In genomic region chrX:107628662-107629532, GRCh38 we compare ENCODE assay signal across 8 cellular contexts. TPM values are rescaled to one million over a fixed set of nuclear protein-coding genes. Genes with fewer than 3 reads are reported as not detected.
DNase-seq lines count a peak whose midpoint lies in the region; ATAC-seq, FAIRE-seq and TF ChIP-seq lines count a peak whose summit lies in the region.

No MANE protein-coding gene starts in this region.

- H3F3A ChIP-seq in Loucy (ENCODE audit: low read depth), result no peaks in the 10 kb centered on the region

- peak; percentile 9 for FAIRE-seq in keratinocyte (lab: Jason Lieb, UNC)

- H3K9me3 ChIP-seq in Loucy (ENCODE audit: insufficient read depth, low read depth, low read length) (no peaks in the 10 kb centered on the region), breast epithelium (no peaks in the 10 kb centered on the region), keratinocyte (ENCODE audit: control insufficient read depth, low read depth, low read length) (no peaks in the 10 kb centered on the region)

- H3K27me3 Mint-ChIP-seq in T-helper 2 cell treated with Interferon-gamma antibody and Interleukin-4, amounts not matched to agents 5 μg/mL and 100 μg/mL, for 36 hours (ENCODE audit: low read depth), result no peaks in the 10 kb centered on the region

- no peaks in the 10 kb centered on the region for H3K36me3 ChIP-seq in Loucy (ENCODE audit: insufficient read depth, low read length)
- H3K36me3 ChIP-seq in breast epithelium, result no peaks in the 10 kb centered on the region
- no peaks in the 10 kb centered on the region for H3K36me3 ChIP-seq in keratinocyte (ENCODE audit: control insufficient read depth in 2 of 2, extremely low read depth in 1 of 2, insufficient read depth in 2 of 2, low read length in 2 of 2)

- dilution Hi-C loops in keratinocyte (cut with MboI; ENCODE audit: extremely low pct_ligation_motif_present, low sequenced_read_pairs), result no loop called here

- peak; percentile 35 for ATAC-seq in GM21825 (IDR thresholded peaks at IDR 0.05; ENCODE audit: unreplicated experiment)

- H3K36me3 Mint-ChIP-seq in T-helper 2 cell treated with Interferon-gamma antibody and Interleukin-4, amounts not matched to agents 5 μg/mL and 100 μg/mL, for 36 hours (ENCODE audit: low read depth), result no peaks in the 10 kb centered on the region

- intact Hi-C loops in breast epithelium (cut with DNase I; ENCODE audit: low total_unique reads), result no loop called here

- H3K79me2 ChIP-seq in Loucy (ENCODE audit: insufficient read depth, low read length) (peaks cover 47% of the 10 kb centered on the region), keratinocyte (ENCODE audit: control insufficient read depth, insufficient read depth, low read length) (peaks cover 26% of the 10 kb centered on the region)

- no peaks in the 10 kb centered on the region for H3K27me3 ChIP-seq in Loucy (ENCODE audit: insufficient read depth, low read length, poor library complexity, severe bottlenecking)
- peaks cover 0 to 19% of the 10 kb centered on the region in 2 donors for H3K27me3 ChIP-seq in breast epithelium
- no peaks in the 10 kb centered on the region for H3K27me3 ChIP-seq in keratinocyte (ENCODE audit: control insufficient read depth, extremely low read depth, insufficient read depth, low read length)

- peak overlapping the region; percentile 98 for H3K4me2 ChIP-seq in Loucy (ENCODE audit: low read depth, low read length, poor library complexity, severe bottlenecking)
- H3K4me2 ChIP-seq in keratinocyte (ENCODE audit: control insufficient read depth, extremely low read depth, insufficient read depth, low read depth, low read length), result peak overlapping the region; percentile 69

- H3K9me1 ChIP-seq in keratinocyte (ENCODE audit: control insufficient read depth, extremely low read depth, insufficient read depth, low read length), result no peaks in the 10 kb centered on the region

- H3K27ac Mint-ChIP-seq in T-helper 2 cell treated with Interferon-gamma antibody and Interleukin-4, amounts not matched to agents 5 μg/mL and 100 μg/mL, for 36 hours, result peak overlapping the region; percentile 93

- H3K4me3 Mint-ChIP-seq in T-helper 2 cell treated with Interferon-gamma antibody and Interleukin-4, amounts not matched to agents 5 μg/mL and 100 μg/mL, for 36 hours, result peak overlapping the region; percentile 90

- peaks cover 17% of the 10 kb centered on the region for H3K4me1 ChIP-seq in Loucy (ENCODE audit: insufficient read depth, low read length, poor library complexity, severe bottlenecking)
- H3K4me1 ChIP-seq in breast epithelium, result no peaks in the 10 kb centered on the region
- peaks cover 6% of the 10 kb centered on the region for H3K4me1 ChIP-seq in keratinocyte (ENCODE audit: control insufficient read depth, extremely low read depth, insufficient read depth, low read length)

- H3K9ac ChIP-seq in Loucy (ENCODE audit: low read depth, low read length, poor library complexity, severe bottlenecking), result peak overlapping the region; percentile 92
- peak overlapping the region; percentile 61 for H3K9ac ChIP-seq in keratinocyte (ENCODE audit: control insufficient read depth, extremely low read depth, insufficient read depth, low read length)

- H3K9me2 ChIP-seq in Loucy (replicated peaks; ENCODE audit: low read depth, low read length), result no peaks in the 10 kb centered on the region

- TF ChIP-seq POLR2A in breast epithelium (IDR thresholded peaks at IDR 0.05), result no peak

- H3K4me3 ChIP-seq in GM08714 (ENCODE audit: low read length) (peak overlapping the region; percentile 68), Loucy (ENCODE audit: low read length, poor library complexity, severe bottlenecking) (peak overlapping the region; percentile 93), breast epithelium (peak overlapping the region; percentile 60 to 79 (median 62)), keratinocyte (ENCODE audit: control insufficient read depth in 2 of 3, extremely low read depth in 1 of 3, insufficient read depth in 2 of 3, low read depth in 1 of 3, low read length in 3 of 3) (peak overlapping the region; percentile 50 to 84 (median 66))

- H2AFZ ChIP-seq in Loucy (ENCODE audit: low read length), result peak overlapping the region; percentile 60; the same call in 1 of the 2 replicates
- H2AFZ ChIP-seq in keratinocyte (ENCODE audit: control insufficient read depth, low read length), result peak overlapping the region; percentile 79

- H4K20me1 ChIP-seq in Loucy (ENCODE audit: insufficient read depth, low read length, poor library complexity, severe bottlenecking) (peaks cover 13% of the 10 kb centered on the region), keratinocyte (ENCODE audit: control insufficient read depth, extremely low read depth, insufficient read depth, low read length) (no peaks in the 10 kb centered on the region)

- H3K9me3 Mint-ChIP-seq in T-helper 2 cell treated with Interferon-gamma antibody and Interleukin-4, amounts not matched to agents 5 μg/mL and 100 μg/mL, for 36 hours, result no peaks in the 10 kb centered on the region

- H3K27ac ChIP-seq in breast epithelium, result peak overlapping the region; percentile 66 to 89
- H3K27ac ChIP-seq in keratinocyte (ENCODE audit: control insufficient read depth, insufficient read depth, low read length), result peak overlapping the region; percentile 68

- TF ChIP-seq CTCF in Loucy (conservative IDR thresholded peaks at IDR 0.05; ENCODE audit: low read length) (no peak), breast epithelium (IDR thresholded peaks at IDR 0.05) (no peak), keratinocyte (optimal IDR thresholded peaks at IDR 0.05 in 1 of 3, IDR thresholded peaks at IDR 0.05 in 1 of 3, conservative IDR thresholded peaks at IDR 0.05 in 1 of 3; ENCODE audit: extremely low read depth in 1 of 3, insufficient read depth in 2 of 3, low read length in 3 of 3) (no peak)

- peaks cover 20% of the 10 kb centered on the region for H3K4me1 Mint-ChIP-seq in T-helper 2 cell treated with Interferon-gamma antibody and Interleukin-4, amounts not matched to agents 5 μg/mL and 100 μg/mL, for 36 hours (ENCODE audit: low read depth)

- DNase-seq in T-helper 2 cell treated with Interferon-gamma antibody and Interleukin-4, amounts not matched to agents 5 μg/mL and 100 μg/mL, for 36 hours (ENCODE audit: low spot score), result peak; percentile 36
- no peak for DNase-seq in breast epithelium (ENCODE audit: low spot score in 2 of 2)
- no peak for DNase-seq in keratinocyte (ENCODE audit: low read depth, low spot score)
- DNase-seq in stimulated activated CD4-positive, alpha-beta T cell treated with anti-CD3 and anti-CD28 coated beads, Interleukin-15, amount 100 ng/mL, for 24 hours, result peak; percentile 65
- DNase-seq in foreskin melanocyte, result no peak

RNA-seq across cellular contexts. Expression of gene PRPS1, which starts 0.6 kb away (rescaled TPM):
- total RNA-seq in breast epithelium, result 10 to 100 TPM; 19.3 to 24.9 (median 20.8) TPM
- polyA plus RNA-seq in keratinocyte, result 34.0 to 48.4 TPM (median 39.5 TPM) in 3 replicates
- polyA plus RNA-seq in keratinocyte (2011; ENCODE audit: low read depth), result 7.4 TPM
- 37.6 and 41.7 TPM in 2 replicates for polyA plus RNA-seq in keratinocyte (2011; cell fraction: cytosol; rRNA removed)
- polyA plus RNA-seq in keratinocyte (2011; cell fraction: nucleus; rRNA removed), result 29.2 and 29.8 TPM in 2 replicates
- polyA plus RNA-seq in keratinocyte (2012; ENCODE audit: low replicate concordance), result 15.0 and 27.8 TPM in 2 replicates
- 19.1 to 39.9 TPM (median 29.5 TPM) in 3 replicates for polyA minus RNA-seq in keratinocyte
- 22.3 TPM for polyA minus RNA-seq in keratinocyte (2011; cell fraction: cytosol; rRNA and poly(A)+ RNA removed)
- 11.9 and 16.4 TPM in 2 replicates for polyA minus RNA-seq in keratinocyte (2011; cell fraction: nucleus; rRNA and poly(A)+ RNA removed)

Comparison
In these comparisons a context has a peak if more than half of its experiments do, and no peak if none do; other contexts are left out.
1. DNase-seq: peak in T-helper 2 cell treated with Interferon-gamma antibody and Interleukin-4, amounts not matched to agents 5 μg/mL and 100 μg/mL, for 36 hours (single experiment) and stimulated activated CD4-positive, alpha-beta T cell treated with anti-CD3 and anti-CD28 coated beads, Interleukin-15, amount 100 ng/mL, for 24 hours (single experiment); none in breast epithelium (0 of 2), keratinocyte (single experiment) and foreskin melanocyte (single experiment).
2. Peak in every context shown above with its lines, with median percentiles within 50 percentile points of each other: H3K4me3 ChIP-seq.